ENCODE assay signal across 15 cellular contexts in genomic region chr9:76592105-76593010, GRCh38.
A peak's percentile ranks its signal among the peaks of the same experiment; 100 is the strongest.
DNase-seq lines count a peak whose midpoint lies in the region; ATAC-seq and TF ChIP-seq lines count a peak whose summit lies in the region.
"Had no signal": no experiment of that assay in that cellular context is flagged by ENCODE, and none has a peak within 500 bp of the region (broad histone marks: within the 10 kb centered on the region; RNA-seq: fewer than 3 reads in every experiment).

No MANE protein-coding gene starts in this region.

- H3K36me3 Mint-ChIP-seq in Calu3 (ENCODE audit: insufficient read depth, unreplicated experiment): no peaks in the 10 kb centered on the region
- H3K36me3 Mint-ChIP-seq: CD4-positive, alpha-beta memory T cell; naive thymus-derived CD8-positive, alpha-beta T cell had no signal

- H3K9me3 ChIP-seq in GM23248 (ENCODE audit: low read depth) (no peaks in the 10 kb centered on the region), OCI-LY1 (ENCODE audit: low read length) (no peaks in the 10 kb centered on the region), parathyroid adenoma (ENCODE audit: control insufficient read depth, low read length) (no peaks in the 10 kb centered on the region), OCI-LY7 (ENCODE audit: low read length) (no peaks in the 10 kb centered on the region)
- H3K9me3 ChIP-seq: esophagus muscularis mucosa had no signal

- H2AFZ ChIP-seq in GM23248 (no peak overlapping the region), OCI-LY1 (ENCODE audit: low read length) (peak overlapping the region; percentile 32; the same call in 1 of the 2 replicates), parathyroid adenoma (peak overlapping the region; percentile 0), OCI-LY7 (ENCODE audit: low read length) (no peak overlapping the region)

- in situ Hi-C loops in GM23248 (cut with MboI): no loop called here

- intact Hi-C loops in Calu3 (cut with micrococcal nuclease; ENCODE audit: unreplicated experiment) (no loop called here), OCI-LY7 (cut with micrococcal nuclease; ENCODE audit: unreplicated experiment) (no loop called here), left ventricle myocardium superior (cut with micrococcal nuclease) (no loop called here)

- H3K27ac ChIP-seq in GM23248 (no peak overlapping the region; the same call in 1 of the 2 replicates), OCI-LY1 (ENCODE audit: low read depth, low read length, poor library complexity, severe bottlenecking) (peak overlapping the region; percentile 71), parathyroid adenoma (peak overlapping the region; percentile 62), OCI-LY7 (ENCODE audit: low read depth, low read length, poor library complexity, severe bottlenecking) (no peak overlapping the region)
- H3K27ac ChIP-seq: esophagus muscularis mucosa had no signal

- no peaks in the 10 kb centered on the region for H4K20me1 ChIP-seq in GM23248 (ENCODE audit: insufficient read depth)
- no peaks in the 10 kb centered on the region for H4K20me1 ChIP-seq in OCI-LY1 (ENCODE audit: insufficient read depth, low read length)
- no peaks in the 10 kb centered on the region for H4K20me1 ChIP-seq in OCI-LY7 (ENCODE audit: insufficient read depth, low read length)

- ATAC-seq in left ventricle myocardium superior: no peak
- ATAC-seq: naive thymus-derived CD8-positive, alpha-beta T cell had no signal

- H3K79me2 ChIP-seq in GM23248 (ENCODE audit: insufficient read depth): no peaks in the 10 kb centered on the region
- no peaks in the 10 kb centered on the region for H3K79me2 ChIP-seq in OCI-LY1 (ENCODE audit: insufficient read depth, low read length)
- H3K79me2 ChIP-seq in parathyroid adenoma: no peaks in the 10 kb centered on the region
- no peaks in the 10 kb centered on the region for H3K79me2 ChIP-seq in OCI-LY7 (ENCODE audit: insufficient read depth, low read depth, low read length)

- 52 to 54% methylated on average over 6 of the region's 6 CpGs for WGBS in GM23248 (ENCODE audit: low coverage in 1 of 2, low lambda C conversion rate in 2 of 2, missing lambda C conversion rate in 2 of 2), 2 experiments

- no peak for TF ChIP-seq CTCF in OCI-LY1 (IDR thresholded peaks at IDR 0.05; ENCODE audit: low read length)
- no peak for TF ChIP-seq CTCF in fibroblast of mammary gland (conservative IDR thresholded peaks at IDR 0.05; ENCODE audit: control insufficient read depth, insufficient read depth, low read depth, low read length)
- TF ChIP-seq CTCF in parathyroid adenoma (IDR thresholded peaks at IDR 0.05): no peak
- TF ChIP-seq CTCF in Calu3 (IDR thresholded peaks at IDR 0.05; ENCODE audit: unreplicated experiment): no peak
- no peak for TF ChIP-seq CTCF in OCI-LY7 (conservative IDR thresholded peaks at IDR 0.05; ENCODE audit: low read length)

- CTCF ChIA-PET in Calu3 (lab: Charles Lee) (no interaction called here), OCI-LY7 (lab: Charles Lee; ENCODE audit: unreplicated experiment) (no interaction called here)

- BruUV-seq in Calu3 (replicated peaks; lab: Mats Ljungman, UMichigan) (no TSS peak), OCI-LY7 (replicated peaks; lab: Mats Ljungman, UMichigan) (no TSS peak)

- H3K4me3 ChIP-seq in GM23248: no peak overlapping the region
- H3K4me3 ChIP-seq in OCI-LY1 (ENCODE audit: low read depth, low read length, poor library complexity, severe bottlenecking): peak overlapping the region; percentile 24
- H3K4me3 ChIP-seq in fibroblast of mammary gland (ENCODE audit: control insufficient read depth, low read depth, low read length): no peak overlapping the region
- H3K4me3 ChIP-seq in parathyroid adenoma (ENCODE audit: low read depth, low read length): no peak overlapping the region
- no peak overlapping the region for H3K4me3 ChIP-seq in OCI-LY7 (ENCODE audit: low read depth, low read length, poor library complexity, severe bottlenecking)
- H3K4me3 ChIP-seq: esophagus muscularis mucosa had no signal

- H3K27me3 ChIP-seq in GM23248 (replicated peaks; ENCODE audit: insufficient read depth): no peaks in the 10 kb centered on the region
- no peaks in the 10 kb centered on the region for H3K27me3 ChIP-seq in OCI-LY1 (ENCODE audit: insufficient read depth, low read length)
- H3K27me3 ChIP-seq in parathyroid adenoma (ENCODE audit: control insufficient read depth, insufficient read depth, low read length): no peaks in the 10 kb centered on the region

- no peak overlapping the region for H3K4me3 Mint-ChIP-seq in Calu3 (ENCODE audit: low read depth, unreplicated experiment)
- H3K4me3 Mint-ChIP-seq: CD4-positive, alpha-beta memory T cell; central memory CD8-positive, alpha-beta T cell; naive thymus-derived CD8-positive, alpha-beta T cell had no signal

- peak; percentile 53 for DNase-seq in GM23248
- DNase-seq in fibroblast of mammary gland (ENCODE audit: low read depth): peak; percentile 42
- DNase-seq in NOMO-1 treated with dmso at 0.1 percent for 144 hours (lab: John Stamatoyannopoulos, UW; ENCODE audit: unreplicated experiment): no peak
- DNase-seq in Calu3: no peak
- no peak for DNase-seq in OCI-LY7 (ENCODE audit: low spot score)
- DNase-seq in left ventricle myocardium superior: no peak
- DNase-seq: activated CD4-positive, alpha-beta T cell treated with anti-CD3 and anti-CD28 coated beads for 4 hours; CD4-positive, alpha-beta memory T cell; naive thymus-derived CD8-positive, alpha-beta T cell; NCI-H1436 treated with DMSO at 0.1 percent for 48 hours; NCI-H774 had no signal

- H3K27ac Mint-ChIP-seq in Calu3 (ENCODE audit: unreplicated experiment): no peak overlapping the region
- H3K27ac Mint-ChIP-seq: CD4-positive, alpha-beta memory T cell; naive thymus-derived CD8-positive, alpha-beta T cell had no signal

- H3K4me2 ChIP-seq in GM23248 (ENCODE audit: unreplicated experiment) (peak overlapping the region; percentile 22), OCI-LY1 (ENCODE audit: low read length) (peak overlapping the region; percentile 40), parathyroid adenoma (ENCODE audit: low read length) (peak overlapping the region; percentile 52), OCI-LY7 (ENCODE audit: low read length) (no peak overlapping the region)

- no peaks in the 10 kb centered on the region for H3K4me1 Mint-ChIP-seq in Calu3 (ENCODE audit: low read depth, unreplicated experiment)

- H3K9me2 ChIP-seq in GM23248 (ENCODE audit: insufficient read depth): peaks cover 5% of the 10 kb centered on the region; the same call in 1 of the 2 replicates
- no peaks in the 10 kb centered on the region for H3K9me2 ChIP-seq in OCI-LY1 (ENCODE audit: low read depth, low read length)
- no peaks in the 10 kb centered on the region for H3K9me2 ChIP-seq in OCI-LY7 (ENCODE audit: insufficient read depth, low read length)

- peaks cover 15% of the 10 kb centered on the region for H3K27me3 Mint-ChIP-seq in Calu3 (ENCODE audit: unreplicated experiment)
- H3K27me3 Mint-ChIP-seq: central memory CD8-positive, alpha-beta T cell had no signal

- no peak overlapping the region for H3K9ac ChIP-seq in GM23248
- peak overlapping the region; percentile 32 for H3K9ac ChIP-seq in OCI-LY1 (ENCODE audit: low read length)
- H3K9ac ChIP-seq in parathyroid adenoma: no peak overlapping the region

- H3K9me3 Mint-ChIP-seq in Calu3 (ENCODE audit: low read depth, unreplicated experiment): no peaks in the 10 kb centered on the region
- H3K9me3 Mint-ChIP-seq: central memory CD8-positive, alpha-beta T cell; naive thymus-derived CD8-positive, alpha-beta T cell had no signal

- H3K36me3 ChIP-seq in GM23248 (ENCODE audit: low read depth): no peaks in the 10 kb centered on the region
- H3K36me3 ChIP-seq in OCI-LY1 (ENCODE audit: insufficient read depth, low read length): no peaks in the 10 kb centered on the region
- H3K36me3 ChIP-seq in parathyroid adenoma (ENCODE audit: control insufficient read depth, insufficient read depth, low read length): no peaks in the 10 kb centered on the region
- H3K36me3 ChIP-seq in OCI-LY7 (ENCODE audit: insufficient read depth, low read length): no peaks in the 10 kb centered on the region
- H3K36me3 ChIP-seq: esophagus muscularis mucosa had no signal

- POLR2A ChIA-PET in OCI-LY7 (lab: Charles Lee): interaction anchor here (0.6 to 2.0 kb wide), 12 partner anchors 10 to 628 kb away, joined by 3 to 14 read pairs (median 4); no protein-coding TSS in a partner anchor

- H3F3A ChIP-seq in GM23248 (ENCODE audit: insufficient read depth): peaks cover 8% of the 10 kb centered on the region; the same call in 1 of the 2 replicates
- H3F3A ChIP-seq in OCI-LY1 (ENCODE audit: insufficient read depth, low read length): no peaks in the 10 kb centered on the region

- H3K4me1 ChIP-seq in GM23248 (ENCODE audit: insufficient read depth): peaks cover 15% of the 10 kb centered on the region
- peaks cover 49% of the 10 kb centered on the region for H3K4me1 ChIP-seq in OCI-LY1 (ENCODE audit: insufficient read depth, low read length, severe bottlenecking)
- no peaks in the 10 kb centered on the region for H3K4me1 ChIP-seq in parathyroid adenoma
- H3K4me1 ChIP-seq in OCI-LY7 (ENCODE audit: insufficient read depth, low read length, poor library complexity, severe bottlenecking): peaks cover 18% of the 10 kb centered on the region

Comparison
In these comparisons a context has a peak if more than half of its experiments do, and no peak if none do; other contexts are left out.
1. DNase-seq: peak in GM23248 (single experiment) and fibroblast of mammary gland (single experiment); none in NOMO-1 treated with dmso at 0.1 percent for 144 hours (single experiment), Calu3 (single experiment), OCI-LY7 (single experiment) and left ventricle myocardium superior (single experiment).
2. H2AFZ ChIP-seq: peak in OCI-LY1 (single experiment) and parathyroid adenoma (single experiment); none in GM23248 (single experiment) and OCI-LY7 (single experiment).
3. H3K27ac ChIP-seq: peak in OCI-LY1 (single experiment) and parathyroid adenoma (single experiment); none in GM23248 (single experiment) and OCI-LY7 (single experiment).